In the genomic region with DNA sequence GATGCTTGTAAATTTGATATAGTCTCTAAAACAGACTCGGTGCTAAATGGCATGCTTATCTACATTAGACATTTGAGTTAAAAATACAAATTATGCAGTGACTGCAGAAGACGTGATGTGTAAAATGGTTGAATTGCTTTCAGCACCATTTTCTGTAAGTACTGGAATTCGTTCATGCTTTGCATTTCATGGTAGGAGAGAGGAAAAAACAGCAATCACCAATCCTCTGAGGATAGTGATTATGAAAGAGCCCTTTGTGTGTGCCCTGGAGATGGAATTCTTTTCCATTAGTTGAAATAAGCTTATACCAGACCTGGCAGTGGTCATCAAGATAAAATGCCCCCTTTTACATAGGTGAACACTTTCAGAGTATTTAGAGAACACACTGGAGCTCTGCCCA, we compare ENCODE assay signal across 22 cellular contexts. TPM values are rescaled to one million over a fixed set of nuclear protein-coding genes. Genes with fewer than 3 reads are reported as not detected.
A peak's percentile ranks its signal among the peaks of the same experiment; 100 is the strongest.
DNase-seq lines count a peak whose midpoint lies in the region; ATAC-seq and TF ChIP-seq lines count a peak whose summit lies in the region.
"Had no signal": no experiment of that assay in that cellular context is flagged by ENCODE, and none has a peak within 500 bp of the region (broad histone marks: within the 10 kb centered on the region; RNA-seq: fewer than 3 reads in every experiment).

No MANE protein-coding gene starts in this region.

- H3K27ac ChIP-seq in HUES48 (ENCODE audit: low read depth, low read length) (peak overlapping the region; percentile 87), dorsolateral prefrontal cortex (peak overlapping the region in 5 of 59 donors; percentile 9 to 34 (median 29))
- H3K27ac ChIP-seq: Peyer's patch had no signal

- H3K9me3 ChIP-seq in HUES48 (ENCODE audit: control insufficient read depth, insufficient read depth, low read length), result no peaks in the 10 kb centered on the region
- H3K9me3 ChIP-seq: Peyer's patch had no signal

- H3K4me1 ChIP-seq in HUES48 (ENCODE audit: control insufficient read depth, insufficient read depth, low read length), result peaks cover 43% of the 10 kb centered on the region

- DNase-seq in DMS79 (lab: John Stamatoyannopoulos, UW), result peak; percentile 39
- no peak for DNase-seq in dorsolateral prefrontal cortex
- DNase-seq in medulla oblongata (ENCODE audit: extremely low spot score), result peak; percentile 44
- DNase-seq in NCI-H2196 treated with DMSO at 0.1 percent for 48 hours (lab: John Stamatoyannopoulos, UW; ENCODE audit: unreplicated experiment), result no peak
- no peak for DNase-seq in cerebellar nuclear complex (lab: John Stamatoyannopoulos, UW)
- DNase-seq: activated naive CD4-positive, alpha-beta T cell treated with anti-CD3 and anti-CD28 coated beads, Interleukin-2, amount 50 U/mL, for 16 hours; activated T-cell treated with anti-CD3 and anti-CD28 coated beads for 4 hours; CD8-positive, alpha-beta memory T cell; EL; HFFc6; left colon; MM.1S; NCI-H2029; NCI-H774; Peyer's patch; small intestine; stimulated activated CD4-positive, alpha-beta T cell treated with anti-CD3 and anti-CD28 coated beads, Interleukin-4, amount 100 ng/mL, for 24 hours; stimulated activated CD8-positive, alpha-beta memory T cell treated with anti-CD3 and anti-CD28 coated beads, Interleukin-4, amount 100 ng/mL, for 48 hours had no signal

- peak overlapping the region; percentile 69 for H3K4me3 ChIP-seq in HUES48 (ENCODE audit: low read depth, low read length)
- H3K4me3 ChIP-seq in dorsolateral prefrontal cortex, result peak overlapping the region in 45 of 59 donors; percentile 8 to 80 (median 66)

- intact Hi-C loops in dorsolateral prefrontal cortex (cut with DNase I), result loop anchor here (5.0 kb wide), 2 partner anchors 71 to 86 kb away; a partner anchor contains a TSS

- H3K9ac ChIP-seq in HUES48 (ENCODE audit: low read depth, low read length), result peak overlapping the region; percentile 28; the same call in 1 of the 2 replicates

- peaks cover 5% of the 10 kb centered on the region for H3K27me3 ChIP-seq in HUES48 (ENCODE audit: control insufficient read depth, insufficient read depth, low read length)
- peaks cover 0 to 40% (median 11%) of the 10 kb centered on the region in 45 donors for H3K27me3 ChIP-seq in dorsolateral prefrontal cortex

- peaks cover 29% of the 10 kb centered on the region for H3K36me3 ChIP-seq in HUES48 (ENCODE audit: control insufficient read depth, insufficient read depth, low read length)
- H3K36me3 ChIP-seq: Peyer's patch had no signal

- ATAC-seq in HG02973 (IDR thresholded peaks at IDR 0.05; ENCODE audit: unreplicated experiment) (no peak), GM21737 (IDR thresholded peaks at IDR 0.05; ENCODE audit: unreplicated experiment) (no peak)
- ATAC-seq: left colon had no signal

- no peak for TF ChIP-seq CTCF in dorsolateral prefrontal cortex (IDR thresholded peaks at IDR 0.05 in 54 of 56, conservative IDR thresholded peaks at IDR 0.05 in 2 of 56; ENCODE audit: low read depth in 1 of 56, partially characterized antibody in 56 of 56)

RNA-seq across cellular contexts. Expression of a gene that starts 1.7 kb away (rescaled TPM):
- total RNA-seq in dorsolateral prefrontal cortex, result 1 to 10 TPM in 84 of 120 experiments, under 1 TPM in 30, not detected in 6; 0.36 to 4.4 (median 1.4) TPM
- total RNA-seq: CD8-positive, alpha-beta memory T cell; HFFc6; left colon; Peyer's patch; posterior vena cava had no signal

Comparison
In these comparisons a context has a peak if more than half of its experiments do, and no peak if none do; other contexts are left out.
1. DNase-seq: peak in DMS79 (single experiment) and medulla oblongata (single experiment); none in dorsolateral prefrontal cortex (0 of 10), NCI-H2196 treated with DMSO at 0.1 percent for 48 hours (single experiment) and cerebellar nuclear complex (0 of 2).